Comparison of ENCODE assay signal across 8 cellular contexts in genomic region chr5:53479656-53480473, GRCh38. TPM values are rescaled to one million over a fixed set of nuclear protein-coding genes. Genes with fewer than 3 reads are reported as not detected.
DNase-seq lines count a peak whose midpoint lies in the region; ATAC-seq and TF ChIP-seq lines count a peak whose summit lies in the region.

No MANE protein-coding gene starts in this region.

- H3K9me3 ChIP-seq in HAP-1 (no peaks in the 10 kb centered on the region), SK-N-SH (no peaks in the 10 kb centered on the region), colonic mucosa (no peaks in the 10 kb centered on the region)

- H3K27me3 ChIP-seq in HAP-1 (ENCODE audit: low read depth): peaks cover 52% of the 10 kb centered on the region
- H3K27me3 ChIP-seq in SK-N-SH (ENCODE audit: insufficient read depth): no peaks in the 10 kb centered on the region
- peaks cover 26% of the 10 kb centered on the region for H3K27me3 ChIP-seq in colonic mucosa

- 1% methylated on average over 59 of the region's 80 CpGs for WGBS in SK-N-SH (ENCODE audit: low lambda C conversion rate)

- peak overlapping the region; percentile 97 for H3K4me3 ChIP-seq in AG04449 (ENCODE audit: low read depth, low read length)
- peak overlapping the region; percentile 31 for H3K4me3 ChIP-seq in HAP-1
- peak overlapping the region; percentile 68 to 99 for H3K4me3 ChIP-seq in SK-N-SH (ENCODE audit: low read depth in 2 of 2, low read length in 1 of 2)
- H3K4me3 ChIP-seq in colonic mucosa: peak overlapping the region; percentile 62

- peak; percentile 60 for ATAC-seq in left lobe of liver
- peak; percentile 9 for ATAC-seq in stimulated activated naive CD8-positive, alpha-beta T cell treated with anti-CD3 and anti-CD28 coated beads, Interleukin-15, Interleukin-2, amounts not matched to agents 100 U/mL and 50 U/mL, for 24 hours
- no peak for ATAC-seq in GM21367 (IDR thresholded peaks at IDR 0.05; ENCODE audit: unreplicated experiment)

- intact Hi-C loops in colonic mucosa (cut with DNase I): loop anchor here (5.0 kb wide), 1 partner anchor 737 kb away; no protein-coding TSS in a partner anchor

- CTCF ChIA-PET in AG04449 (lab: Yijun Ruan, JAX): interaction anchor here (0.8 to 5.4 kb wide), 3 partner anchors 18 to 756 kb away, joined by 4 to 26 read pairs (median 6); no protein-coding TSS in a partner anchor
- CTCF ChIA-PET in SK-N-SH (lab: Yijun Ruan, JAX): interaction anchor here (2.3 kb wide), 1 partner anchor 754 kb away, joined by 9 read pairs; no protein-coding TSS in a partner anchor

- POLR2A ChIA-PET in AG04449 (lab: Yijun Ruan, JAX): no interaction called here
- POLR2A ChIA-PET in SK-N-SH (lab: Yijun Ruan, JAX): no interaction called here

- H3K4me2 ChIP-seq in SK-N-SH: peak overlapping the region; percentile 83

- DNase-seq in AG04449 (ENCODE audit: low read depth, low spot score) (no peak), HAP-1 (ENCODE audit: low spot score in 2 of 2) (peak in 1 of 2 experiments; percentile 40), SK-N-SH (peak; percentile 55), colonic mucosa (peak; percentile 52), left lobe of liver (ENCODE audit: low spot score) (peak; percentile 80)
- peak; percentile 40 for DNase-seq in stimulated activated naive CD8-positive, alpha-beta T cell treated with anti-CD3 and anti-CD28 coated beads, Interleukin-15, Interleukin-2, amounts not matched to agents 100 U/mL and 50 U/mL, for 24 hours
- no peak for DNase-seq in activated CD4-positive, CD25-positive, alpha-beta regulatory T cell (lab: John Stamatoyannopoulos, UW)

- peaks cover 38% of the 10 kb centered on the region for H3F3A ChIP-seq in SK-N-SH (replicated peaks; ENCODE audit: insufficient read depth)

- no peaks in the 10 kb centered on the region for H3K9me2 ChIP-seq in SK-N-SH

- in situ Hi-C loops in HAP-1 (cut with MboI; ENCODE audit: low sequenced_read_pairs): no loop called here

- H3K9ac ChIP-seq in SK-N-SH (peak overlapping the region; percentile 98), colonic mucosa (ENCODE audit: low read depth in 2 of 2, low read length in 2 of 2) (peak overlapping the region; percentile 38 to 59)

- no peak for TF ChIP-seq CTCF in AG04449 (IDR thresholded peaks at IDR 0.05; ENCODE audit: insufficient read depth, low read length, missing control alignments)
- no peak for TF ChIP-seq CTCF in SK-N-SH (IDR thresholded peaks at IDR 0.05)
- TF ChIP-seq CTCF in colonic mucosa (IDR thresholded peaks at IDR 0.05): no peak

- H3K36me3 ChIP-seq in HAP-1 (replicated peaks) (no peaks in the 10 kb centered on the region), SK-N-SH (replicated peaks in 1 of 2; ENCODE audit: control insufficient read depth in 1 of 2, insufficient read depth in 2 of 2, low read length in 1 of 2) (peaks cover 9 to 18% of the 10 kb centered on the region in 2 experiments), colonic mucosa (no peaks in the 10 kb centered on the region)

- TF ChIP-seq EP300 in SK-N-SH (IDR thresholded peaks at IDR 0.05; ENCODE audit: borderline replicate concordance in 1 of 2, low read depth in 1 of 2, low read length in 1 of 2): no peak

- peak overlapping the region; percentile 78 for H2AFZ ChIP-seq in SK-N-SH (ENCODE audit: low read depth)

- H3K27ac ChIP-seq in SK-N-SH (ENCODE audit: low read depth in 2 of 2, low read length in 1 of 2): peak overlapping the region in 1 of 2 experiments; percentile 99; a peak in 2 of 4 replicates
- peak overlapping the region; percentile 48 for H3K27ac ChIP-seq in colonic mucosa

- TF ChIP-seq RAD21 in SK-N-SH (IDR thresholded peaks at IDR 0.05; ENCODE audit: low read length): no peak

- no peaks in the 10 kb centered on the region for H4K20me1 ChIP-seq in SK-N-SH (ENCODE audit: insufficient read depth)

- no peaks in the 10 kb centered on the region; the same call in 1 of the 2 replicates for H3K4me1 ChIP-seq in HAP-1
- H3K4me1 ChIP-seq in SK-N-SH (ENCODE audit: control insufficient read depth in 1 of 2, insufficient read depth in 2 of 2, low read depth in 1 of 2, low read length in 1 of 2): peaks cover 11 to 18% of the 10 kb centered on the region in 2 experiments; a peak in 3 of 4 replicates
- H3K4me1 ChIP-seq in colonic mucosa: no peaks in the 10 kb centered on the region

- peaks cover 43% of the 10 kb centered on the region for H3K79me2 ChIP-seq in SK-N-SH (ENCODE audit: insufficient read depth)

TF ChIP-seq in SK-N-SH, 30 proteins besides CTCF, POLR2A, EP300 and RAD21:
- TF ChIP-seq IRF3 (IDR thresholded peaks at IDR 0.05; ENCODE audit: low read depth, low read length): no peak
- no peak for TF ChIP-seq CHD2 (IDR thresholded peaks at IDR 0.05; ENCODE audit: low read length, partially characterized antibody)
- no peak for TF ChIP-seq SIN3A (IDR thresholded peaks at IDR 0.05; ENCODE audit: borderline replicate concordance, low read depth, low read length)
- TF ChIP-seq GATA2 (CRISPR knock-in tag; IDR thresholded peaks at IDR 0.05): no peak
- no peak for TF ChIP-seq YY1 (IDR thresholded peaks at IDR 0.05; ENCODE audit: low read depth)
- no peak for TF ChIP-seq TCF12 (IDR thresholded peaks at IDR 0.05)
- TF ChIP-seq USF1 (IDR thresholded peaks at IDR 0.05; ENCODE audit: borderline replicate concordance, low read depth): no peak
- no peak for TF ChIP-seq FOXM1 (IDR thresholded peaks at IDR 0.05; ENCODE audit: low read depth)
- TF ChIP-seq MXI1 (IDR thresholded peaks at IDR 0.05; ENCODE audit: low read depth, low read length): no peak
- no peak for TF ChIP-seq MAX (IDR thresholded peaks at IDR 0.05; ENCODE audit: low read depth)
- TF ChIP-seq NFIC (IDR thresholded peaks at IDR 0.05; ENCODE audit: borderline replicate concordance): no peak
- no peak for TF ChIP-seq FOXJ3 (CRISPR knock-in tag; IDR thresholded peaks at IDR 0.05)
- TF ChIP-seq TAF1 (IDR thresholded peaks at IDR 0.05; ENCODE audit: borderline replicate concordance, low read depth, low read length): peak; percentile 43; the same call in 1 of the 2 replicates
- peak; percentile 35; the same call in 1 of the 2 replicates for TF ChIP-seq POLR2AphosphoS5 (IDR thresholded peaks at IDR 0.05; ENCODE audit: low read depth, low read length)
- TF ChIP-seq RCOR1 (IDR thresholded peaks at IDR 0.05; ENCODE audit: low read length): no peak
- no peak for TF ChIP-seq NRF1 (IDR thresholded peaks at IDR 0.05; ENCODE audit: low read depth, low read length)
- peak; percentile 20; the same call in 1 of the 2 replicates for TF ChIP-seq PBX3 (IDR thresholded peaks at IDR 0.05)
- no peak for TF ChIP-seq MEF2A (IDR thresholded peaks at IDR 0.05; ENCODE audit: borderline replicate concordance, low read depth)
- TF ChIP-seq TEAD4 (IDR thresholded peaks at IDR 0.05; ENCODE audit: borderline replicate concordance, insufficient read depth): 0 out of 2 replicates have a peak, but pooled peaks have one; percentile 6
TF ChIP-seq in SK-N-SH: peak in this region for 4.

RNA-seq across cellular contexts. Expression of gene FST, which starts 0.6 kb away (rescaled TPM):
- polyA plus RNA-seq in SK-N-SH (2012; rRNA removed): 157 and 162 TPM in 2 replicates
- 154 and 175 TPM in 2 replicates for polyA plus RNA-seq in SK-N-SH (2012; cell fraction: cytosol; rRNA removed)
- 202 and 227 TPM in 2 replicates for polyA plus RNA-seq in SK-N-SH (2012; cell fraction: nucleus; rRNA removed)
- 1 to 10 TPM in 1 of 2 donors, under 1 TPM in 1; 0.91 to 3.2 TPM for total RNA-seq in colonic mucosa
- 16.9 TPM for total RNA-seq in left lobe of liver

Comparison
In these comparisons a context has a peak if more than half of its experiments do, and no peak if none do; other contexts are left out.
1. DNase-seq: peak in SK-N-SH (single experiment), colonic mucosa (single experiment), left lobe of liver (single experiment) and stimulated activated naive CD8-positive, alpha-beta T cell treated with anti-CD3 and anti-CD28 coated beads, Interleukin-15, Interleukin-2, amounts not matched to agents 100 U/mL and 50 U/mL, for 24 hours (single experiment); none in AG04449 (single experiment) and activated CD4-positive, CD25-positive, alpha-beta regulatory T cell (0 of 4).
2. H3K4me3 ChIP-seq: peak in every context shown above with its lines; median percentile 97 in AG04449; 84 in SK-N-SH; 62 in colonic mucosa; 31 in HAP-1.